Comparison of ENCODE assay signal across 10 cellular contexts in genomic region chr12:5889381-5890047, GRCh38. TPM values are rescaled to one million over a fixed set of nuclear protein-coding genes. Genes with fewer than 3 reads are reported as not detected.
DNase-seq lines count a peak whose midpoint lies in the region; ATAC-seq and TF ChIP-seq lines count a peak whose summit lies in the region.
"Had no signal": no experiment of that assay in that cellular context is flagged by ENCODE, and none has a peak within 500 bp of the region (broad histone marks: within the 10 kb centered on the region; RNA-seq: fewer than 3 reads in every experiment).

No MANE protein-coding gene starts in this region.

- ATAC-seq in WTC11 = peak; percentile 26; the same call in 1 of the 2 replicates
- ATAC-seq in GM19397 (IDR thresholded peaks at IDR 0.05; ENCODE audit: unreplicated experiment) = no peak

- POLR2A ChIA-PET in WTC11 (lab: Charles Lee) = no interaction called here

- no peaks in the 10 kb centered on the region for H3K4me1 Mint-ChIP-seq in WTC11

- H3K4me3 Mint-ChIP-seq in WTC11 = no peak overlapping the region

- CTCF ChIA-PET in WTC11 (lab: Charles Lee) = interaction anchor here (1.2 to 1.4 kb wide), 3 partner anchors 9 to 144 kb away, joined by 4 to 6 read pairs (median 5); no protein-coding TSS in a partner anchor

- no peak for TF ChIP-seq CTCF in WTC11 (IDR thresholded peaks at IDR 0.05)

- H3K9me3 Mint-ChIP-seq in WTC11 = peaks cover 32% of the 10 kb centered on the region

- no peak overlapping the region for H3K27ac Mint-ChIP-seq in WTC11

- peak; percentile 68 for DNase-seq in activated CD4-positive, alpha-beta T cell treated with anti-CD3 and anti-CD28 coated beads for 48 hours
- no peak for DNase-seq in activated CD4-positive, alpha-beta T cell treated with anti-CD3 and anti-CD28 coated beads for 4 hours
- peak; percentile 12 for DNase-seq in KBM-7
- no peak for DNase-seq in WTC11 (ENCODE audit: low spot score)
- DNase-seq in stimulated activated CD4-positive, alpha-beta T cell treated with anti-CD3 and anti-CD28 coated beads, Interleukin-2, amount 100 ng/mL, for 24 hours = peak; percentile 22 to 60
- DNase-seq in DMS114 treated with DMSO at 0.1 percent for 48 hours (lab: John Stamatoyannopoulos, UW; ENCODE audit: unreplicated experiment) = no peak
- no peak for DNase-seq in cerebellar nuclear complex (lab: John Stamatoyannopoulos, UW)
- DNase-seq: foreskin fibroblast, NCI-H1105 had no signal

- peaks cover 2% of the 10 kb centered on the region; the same call in 1 of the 2 replicates for H3K27me3 Mint-ChIP-seq in WTC11 (ENCODE audit: low read depth)

- in situ Hi-C loops in KBM-7 (cut with MboI; ENCODE audit: low pct_unique_long_range_greater_than_20kb, low sequenced_read_pairs) = no loop called here

- peaks cover 7% of the 10 kb centered on the region for H3K36me3 Mint-ChIP-seq in WTC11

TF ChIP-seq in WTC11, 78 proteins besides CTCF, POLR2A, EP300 and RAD21:
- no peak for TF ChIP-seq JUN (CRISPR knock-in tag; IDR thresholded peaks at IDR 0.05)
- no peak for TF ChIP-seq ELF4 (CRISPR knock-in tag; IDR thresholded peaks at IDR 0.05; ENCODE audit: low read depth)
- no peak for TF ChIP-seq JAZF1 (CRISPR knock-in tag; IDR thresholded peaks at IDR 0.05)
- no peak for TF ChIP-seq ZBTB43 (CRISPR knock-in tag; IDR thresholded peaks at IDR 0.05)
- no peak for TF ChIP-seq MLX (CRISPR knock-in tag; IDR thresholded peaks at IDR 0.05)
- TF ChIP-seq ZBTB21 (CRISPR knock-in tag; IDR thresholded peaks at IDR 0.05; ENCODE audit: borderline replicate concordance) = no peak
- TF ChIP-seq NR1H2 (CRISPR knock-in tag; IDR thresholded peaks at IDR 0.05) = no peak
- TF ChIP-seq NFE2L1 (CRISPR knock-in tag; IDR thresholded peaks at IDR 0.05) = no peak
- TF ChIP-seq ZNF532 (CRISPR knock-in tag; IDR thresholded peaks at IDR 0.05; ENCODE audit: borderline replicate concordance) = no peak
- no peak for TF ChIP-seq FOXP4 (CRISPR knock-in tag; IDR thresholded peaks at IDR 0.05)
- TF ChIP-seq EMX1 (CRISPR knock-in tag; IDR thresholded peaks at IDR 0.05) = no peak
- TF ChIP-seq ZNF281 (CRISPR knock-in tag; IDR thresholded peaks at IDR 0.05) = no peak
- no peak for TF ChIP-seq E2F5 (CRISPR knock-in tag; IDR thresholded peaks at IDR 0.05)
- TF ChIP-seq ZSCAN18 (CRISPR knock-in tag; IDR thresholded peaks at IDR 0.05) = no peak

RNA-seq across cellular contexts. Expression of gene ANO2, which starts 55.5 kb away (rescaled TPM):
- total RNA-seq in WTC11 (2021) = 2.8 to 4.0 TPM (median 3.1 TPM) in 3 replicates

Comparison
In these comparisons a context has a peak if more than half of its experiments do, and no peak if none do; other contexts are left out.
1. DNase-seq: peak in activated CD4-positive, alpha-beta T cell treated with anti-CD3 and anti-CD28 coated beads for 48 hours (single experiment), KBM-7 (single experiment) and stimulated activated CD4-positive, alpha-beta T cell treated with anti-CD3 and anti-CD28 coated beads, Interleukin-2, amount 100 ng/mL, for 24 hours (2 of 2); none in activated CD4-positive, alpha-beta T cell treated with anti-CD3 and anti-CD28 coated beads for 4 hours (0 of 2), WTC11 (single experiment), DMS114 treated with DMSO at 0.1 percent for 48 hours (single experiment) and cerebellar nuclear complex (0 of 2).